ENCODE assay signal across 12 cellular contexts in genomic region chr9:122056484-122056883, GRCh38. TPM values are rescaled to one million over a fixed set of nuclear protein-coding genes. Genes with fewer than 3 reads are reported as not detected.
DNase-seq lines count a peak whose midpoint lies in the region; ATAC-seq and TF ChIP-seq lines count a peak whose summit lies in the region.
"Had no signal": no experiment of that assay in that cellular context is flagged by ENCODE, and none has a peak within 500 bp of the region (broad histone marks: within the 10 kb centered on the region; RNA-seq: fewer than 3 reads in every experiment).

No MANE protein-coding gene starts in this region.

- 0 out of 2 replicates have a peak, but pooled peaks have one; percentile 29 for ATAC-seq in IMR-90 (ENCODE audit: low read depth)

- WGBS in IMR-90 (ENCODE audit: extremely low coverage in 2 of 2, insufficient read length in 1 of 2), 2 experiments = no CpG with 5 or more reads among the region's 3 CpGs

- no peaks in the 10 kb centered on the region for H3K9me3 ChIP-seq in IMR-90 (ENCODE audit: control insufficient read depth, insufficient read depth, low read length)
- H3K9me3 ChIP-seq: BLaER1, neutrophil had no signal

- no peak overlapping the region for H3K4ac ChIP-seq in IMR-90 (ENCODE audit: low read depth, low read length)

- H4K20me1 ChIP-seq in IMR-90 (ENCODE audit: insufficient read depth, low read length) = peaks cover 11% of the 10 kb centered on the region; the same call in 1 of the 2 replicates

- no peaks in the 10 kb centered on the region for H3K36me3 Mint-ChIP-seq in Calu3 (ENCODE audit: insufficient read depth, unreplicated experiment)

- H3K23ac ChIP-seq in IMR-90 (ENCODE audit: low read depth, low read length) = no peak overlapping the region

- intact Hi-C loops in Calu3 (cut with micrococcal nuclease; ENCODE audit: unreplicated experiment) (no loop called here), IMR-90 (cut with micrococcal nuclease) (no loop called here)

- H3K9ac ChIP-seq in IMR-90 (ENCODE audit: low read depth, low read length) = no peak overlapping the region
- H3K9ac ChIP-seq: BLaER1 had no signal

- H2AK9ac ChIP-seq in IMR-90 (replicated peaks; ENCODE audit: low read depth, low read length, poor library complexity) = no peak overlapping the region

- no peaks in the 10 kb centered on the region for H3K27me3 Mint-ChIP-seq in Calu3 (ENCODE audit: unreplicated experiment)

- no peak overlapping the region for H2BK15ac ChIP-seq in IMR-90 (ENCODE audit: low read depth, low read length)

- H4K91ac ChIP-seq in IMR-90 (ENCODE audit: insufficient read depth, low read depth, low read length) = no peak overlapping the region

- BruUV-seq in Calu3 (replicated peaks; lab: Mats Ljungman, UMichigan) = no TSS peak
- no TSS peak for BruUV-seq in IMR-90 (replicated peaks; lab: Mats Ljungman, UMichigan)

- TF ChIP-seq CTCF in Calu3 (IDR thresholded peaks at IDR 0.05; ENCODE audit: unreplicated experiment) (no peak), IMR-90 (conservative IDR thresholded peaks at IDR 0.05; ENCODE audit: low read depth, low read length) (no peak), GM13977 (IDR thresholded peaks at IDR 0.05; ENCODE audit: extremely low read depth, insufficient read depth, missing control alignments) (no peak)

- peak; percentile 3 for DNase-seq in Calu3
- DNase-seq in IMR-90 = no peak
- DNase-seq in astrocyte of the hippocampus (ENCODE audit: low read depth, low spot score) = peak; percentile 51
- peak; percentile 82 for DNase-seq in islet precursor cell
- no peak for DNase-seq in GM13977 (ENCODE audit: low spot score)
- DNase-seq in nucleus accumbens (lab: John Stamatoyannopoulos, UW) = no peak
- DNase-seq in DMS79 treated with DMSO at 0.1 percent for 48 hours (lab: John Stamatoyannopoulos, UW) = no peak
- no peak for DNase-seq in dedifferentiated amniotic fluid mesenchymal stem cell (ENCODE audit: extremely low spot score)
- DNase-seq: amygdala, T1000 had no signal

- H3K27me3 ChIP-seq in IMR-90 (ENCODE audit: control insufficient read depth, insufficient read depth, low read length) = no peaks in the 10 kb centered on the region
- H3K27me3 ChIP-seq: BLaER1, neutrophil had no signal

- H4K8ac ChIP-seq in IMR-90 (ENCODE audit: low read depth in 2 of 2, low read length in 2 of 2) = no peak overlapping the region

- 0 out of 2 replicates have a peak, but pooled peaks cover 4% of the 10 kb centered on the region for H3K36me3 ChIP-seq in IMR-90 (ENCODE audit: control insufficient read depth, insufficient read depth, low read length)
- H3K36me3 ChIP-seq: BLaER1, neutrophil had no signal

- H3K79me1 ChIP-seq in IMR-90 (ENCODE audit: low read depth in 1 of 2, low read length in 2 of 2) = peaks cover 3 to 4% of the 10 kb centered on the region in 2 experiments; a peak in 2 of 4 replicates

- no peak overlapping the region for H4K5ac ChIP-seq in IMR-90 (ENCODE audit: low read depth, low read length)

- no peak overlapping the region for H3K14ac ChIP-seq in IMR-90 (replicated peaks; ENCODE audit: low read depth, low read length)

- H3K27ac ChIP-seq in IMR-90 (ENCODE audit: insufficient read depth, low read length) = no peak overlapping the region
- H3K27ac ChIP-seq: BLaER1, neutrophil had no signal

- no peak overlapping the region for H3K27ac Mint-ChIP-seq in Calu3 (ENCODE audit: unreplicated experiment)

- no peaks in the 10 kb centered on the region for H3K4me1 Mint-ChIP-seq in Calu3 (ENCODE audit: low read depth, unreplicated experiment)

- H3K9me1 ChIP-seq in IMR-90 (ENCODE audit: insufficient read depth, low read length) = peaks cover 8% of the 10 kb centered on the region; the same call in 1 of the 2 replicates

- no peak overlapping the region for H3K4me2 ChIP-seq in IMR-90 (ENCODE audit: low read depth, low read length)

- POLR2A ChIA-PET in IMR-90 (lab: Charles Lee; ENCODE audit: unreplicated experiment) = no interaction called here

- H2BK20ac ChIP-seq in IMR-90 (ENCODE audit: low read depth, low read length) = no peak overlapping the region

- TF ChIP-seq POLR2A in IMR-90 (IDR thresholded peaks at IDR 0.05; ENCODE audit: low read depth, low read length) = no peak

- in situ Hi-C loops in IMR-90 (cut with MboI; ENCODE audit: low sequenced_read_pairs) = no loop called here
- in situ Hi-C loops in GM13977 (cut with MboI; ENCODE audit: low pct_unique_long_range_greater_than_20kb, low sequenced_read_pairs, unreplicated experiment) = no loop called here

- dilution Hi-C loops in IMR-90 (cut with HindIII; ENCODE audit: low sequenced_read_pairs, unreplicated experiment) = no loop called here

- no peak overlapping the region for H3K4me3 Mint-ChIP-seq in Calu3 (ENCODE audit: low read depth, unreplicated experiment)

- H2AK5ac ChIP-seq in IMR-90 (ENCODE audit: low read depth, low read length) = no peak overlapping the region

- no peak for TF ChIP-seq RAD21 in IMR-90 (IDR thresholded peaks at IDR 0.05; ENCODE audit: low read length)

- H3K9me3 Mint-ChIP-seq in Calu3 (ENCODE audit: low read depth, unreplicated experiment) = no peaks in the 10 kb centered on the region

- H3K4me3 ChIP-seq in IMR-90 (ENCODE audit: insufficient read depth, low read depth, low read length) = no peak overlapping the region
- H3K4me3 ChIP-seq: BLaER1 had no signal

- no peak overlapping the region for H2BK120ac ChIP-seq in IMR-90 (ENCODE audit: low read depth, low read length)

- no peak overlapping the region for H2AFZ ChIP-seq in IMR-90 (replicated peaks; ENCODE audit: low read length, poor library complexity)

- CTCF ChIA-PET in Calu3 (lab: Charles Lee) = interaction anchor here (0.9 kb wide), 1 partner anchor 322 kb away, joined by 4 read pairs; no protein-coding TSS in a partner anchor
- CTCF ChIA-PET in IMR-90 (lab: Yijun Ruan, JAX) = interaction anchor here (0.6 kb wide), 1 partner anchor 382 kb away, joined by 4 read pairs; no protein-coding TSS in a partner anchor

- no peak overlapping the region for H2BK5ac ChIP-seq in IMR-90 (ENCODE audit: low read depth, low read length, poor library complexity, severe bottlenecking)

- no peak overlapping the region for H3K18ac ChIP-seq in IMR-90 (ENCODE audit: low read depth, low read length)

- H3K56ac ChIP-seq in IMR-90 (ENCODE audit: extremely low read depth, insufficient read depth, low read length) = no peak overlapping the region

- H3K4me1 ChIP-seq in IMR-90 (ENCODE audit: control insufficient read depth, insufficient read depth, low read length) = peaks cover 2% of the 10 kb centered on the region; the same call in 1 of the 2 replicates

TF ChIP-seq in IMR-90, 13 proteins besides CTCF, POLR2A, EP300 and RAD21:
- no peak for TF ChIP-seq NFE2L2 (IDR thresholded peaks at IDR 0.05; ENCODE audit: low read depth, low read length)
- TF ChIP-seq RFX5 (IDR thresholded peaks at IDR 0.05; ENCODE audit: low read depth, low read length) = no peak
- TF ChIP-seq FOS (IDR thresholded peaks at IDR 0.05; ENCODE audit: low read depth, low read length) = no peak
- TF ChIP-seq MAZ (IDR thresholded peaks at IDR 0.05; ENCODE audit: borderline replicate concordance, low read depth, low read length) = no peak
- TF ChIP-seq CEBPB (IDR thresholded peaks at IDR 0.05; ENCODE audit: low read depth, low read length) = no peak
- no peak for TF ChIP-seq SMC3 (IDR thresholded peaks at IDR 0.05; ENCODE audit: low read depth, low read length)
- TF ChIP-seq, protein P1, sequence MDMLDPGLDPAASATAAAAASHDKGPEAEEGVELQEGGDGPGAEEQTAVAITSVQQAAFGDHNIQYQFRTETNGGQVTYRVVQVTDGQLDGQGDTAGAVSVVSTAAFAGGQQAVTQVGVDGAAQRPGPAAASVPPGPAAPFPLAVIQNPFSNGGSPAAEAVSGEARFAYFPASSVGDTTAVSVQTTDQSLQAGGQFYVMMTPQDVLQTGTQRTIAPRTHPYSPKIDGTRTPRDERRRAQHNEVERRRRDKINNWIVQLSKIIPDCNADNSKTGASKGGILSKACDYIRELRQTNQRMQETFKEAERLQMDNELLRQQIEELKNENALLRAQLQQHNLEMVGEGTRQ (IDR thresholded peaks at IDR 0.05; ENCODE audit: low read depth, low read length) = no peak
- no peak for TF ChIP-seq CHD1 (IDR thresholded peaks at IDR 0.05; ENCODE audit: low read depth, low read length)
- TF ChIP-seq ELK1 (IDR thresholded peaks at IDR 0.05; ENCODE audit: borderline replicate concordance, low read depth, low read length) = no peak
- TF ChIP-seq RCOR1 (IDR thresholded peaks at IDR 0.05; ENCODE audit: insufficient replicate concordance, low read length) = no peak
- TF ChIP-seq MAFK (IDR thresholded peaks at IDR 0.05; ENCODE audit: low read depth, low read length) = no peak
- TF ChIP-seq MXI1 (IDR thresholded peaks at IDR 0.05; ENCODE audit: borderline replicate concordance, low read depth, low read length) = no peak
- TF ChIP-seq BHLHE40 (IDR thresholded peaks at IDR 0.05; ENCODE audit: low read depth, low read length) = no peak

RNA-seq across cellular contexts. Expression of gene TTLL11, which starts 36.6 kb away (rescaled TPM):
- total RNA-seq in Calu3 (2022) (10.4 and 10.5 TPM in 2 replicates), IMR-90 (2012; rRNA removed) (2.0 and 2.5 TPM in 2 replicates)
- polyA plus RNA-seq in IMR-90 (2012; rRNA removed) = 4.6 and 4.8 TPM in 2 replicates
- 2.9 and 3.1 TPM in 2 replicates for polyA plus RNA-seq in IMR-90 (2012; cell fraction: cytosol; rRNA removed)
- polyA plus RNA-seq in IMR-90 (2012; cell fraction: nucleus; rRNA removed; ENCODE audit: low replicate concordance) = 3.9 and 4.8 TPM in 2 replicates

Comparison
In these comparisons a context has a peak if more than half of its experiments do, and no peak if none do; other contexts are left out.
1. DNase-seq: peak in Calu3 (single experiment), astrocyte of the hippocampus (single experiment) and islet precursor cell (single experiment); none in IMR-90 (single experiment), GM13977 (single experiment), nucleus accumbens (0 of 56), DMS79 treated with DMSO at 0.1 percent for 48 hours (single experiment) and dedifferentiated amniotic fluid mesenchymal stem cell (single experiment).